ENCODE assay signal across 14 cellular contexts in the genomic region with DNA sequence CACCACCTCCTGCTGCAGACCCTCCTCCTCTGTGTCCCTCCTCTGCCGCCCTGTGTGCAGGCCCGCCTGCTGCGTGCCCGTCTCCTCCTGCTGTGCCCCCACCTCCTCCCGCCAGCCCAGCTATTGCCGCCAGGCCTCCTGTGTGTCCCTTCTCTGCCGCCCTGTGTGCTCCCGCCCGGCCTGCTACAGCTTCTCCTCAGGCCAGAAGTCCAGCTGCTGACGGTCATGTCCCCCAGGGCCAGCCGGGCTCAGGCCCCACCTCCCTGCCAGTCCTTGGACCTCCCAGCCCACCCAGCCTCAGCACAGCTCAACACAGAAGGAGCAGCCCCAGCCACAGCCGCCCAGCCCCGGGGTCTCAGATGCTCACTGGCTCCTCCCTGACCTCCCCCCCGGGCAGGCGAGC. TPM values are rescaled to one million over a fixed set of nuclear protein-coding genes. Genes with fewer than 3 reads are reported as not detected.
A peak's percentile ranks its signal among the peaks of the same experiment; 100 is the strongest.
DNase-seq lines count a peak whose midpoint lies in the region; ATAC-seq and TF ChIP-seq lines count a peak whose summit lies in the region.
"Not testable (repeated sequence)": the region's sequence is repeated elsewhere in the genome, so short reads cannot be mapped to it uniquely, and the experiment has no call there.
"Had no signal": no experiment of that assay in that cellular context is flagged by ENCODE, and none has a peak within 500 bp of the region (broad histone marks: within the 10 kb centered on the region; RNA-seq: fewer than 3 reads in every experiment).

No MANE protein-coding gene starts in this region.

- WGBS in endodermal cell (ENCODE audit: insufficient coverage in 1 of 2, insufficient read length in 1 of 2), 2 experiments: 90 to 93% methylated on average over 3 to 15 of the region's 15 CpGs

- not testable (repeated sequence) for H3K4me1 Mint-ChIP-seq in chondrocyte (ENCODE audit: low read depth); endodermal cell; osteocyte (ENCODE audit: unreplicated experiment)
- peaks cover 45% of the 10 kb centered on the region for H3K4me1 Mint-ChIP-seq in stimulated activated effector memory CD8-positive, alpha-beta T cell treated with anti-CD3 and anti-CD28 coated beads, Interleukin-12 subunit alpha, Interleukin-12 subunit beta, amount 100 ng/mL, for 72 hours

- H3K9me3 Mint-ChIP-seq in chondrocyte (ENCODE audit: low read depth) (peaks cover 47% of the 10 kb centered on the region), endodermal cell (peaks cover 42% of the 10 kb centered on the region), osteocyte (ENCODE audit: unreplicated experiment) (peaks cover 45% of the 10 kb centered on the region)
- H3K9me3 Mint-ChIP-seq in stimulated activated effector memory CD8-positive, alpha-beta T cell treated with anti-CD3 and anti-CD28 coated beads, Interleukin-12 subunit alpha, Interleukin-12 subunit beta, amount 100 ng/mL, for 72 hours: peaks cover 41% of the 10 kb centered on the region

- DNase-seq in NCI-H146 (lab: John Stamatoyannopoulos, UW) (peak; percentile 64), chondrocyte (ENCODE audit: low spot score) (peak; percentile 85), endodermal cell (peak; percentile 44), left kidney (ENCODE audit: low read depth, low spot score) (peak; percentile 18), osteocyte (ENCODE audit: extremely low spot score, unreplicated experiment) (peak; percentile 73)
- DNase-seq in stimulated activated effector memory CD8-positive, alpha-beta T cell treated with anti-CD3 and anti-CD28 coated beads, Interleukin-12 subunit alpha, Interleukin-12 subunit beta, amount 100 ng/mL, for 72 hours (ENCODE audit: low spot score in 2 of 2): not testable (repeated sequence)

- not testable (repeated sequence) for ATAC-seq in stimulated activated effector memory CD8-positive, alpha-beta T cell treated with anti-CD3 and anti-CD28 coated beads, Interleukin-12 subunit alpha, Interleukin-12 subunit beta, amount 100 ng/mL, for 72 hours

- not testable (repeated sequence) for H3K27ac Mint-ChIP-seq in chondrocyte (ENCODE audit: unreplicated experiment); endodermal cell; osteocyte (ENCODE audit: unreplicated experiment)
- peak overlapping the region; percentile 73 for H3K27ac Mint-ChIP-seq in stimulated activated effector memory CD8-positive, alpha-beta T cell treated with anti-CD3 and anti-CD28 coated beads, Interleukin-12 subunit alpha, Interleukin-12 subunit beta, amount 100 ng/mL, for 72 hours

- H3K27ac ChIP-seq in endodermal cell (ENCODE audit: low read depth, low read length): not testable (repeated sequence)

- H3K4me3 Mint-ChIP-seq in chondrocyte (ENCODE audit: unreplicated experiment); endodermal cell; osteocyte (ENCODE audit: unreplicated experiment); stimulated activated effector memory CD8-positive, alpha-beta T cell treated with anti-CD3 and anti-CD28 coated beads, Interleukin-12 subunit alpha, Interleukin-12 subunit beta, amount 100 ng/mL, for 72 hours: not testable (repeated sequence)

- not testable (repeated sequence) for H3K4me1 ChIP-seq in endodermal cell (ENCODE audit: control insufficient read depth, insufficient read depth, low read length)

- H3K36me3 Mint-ChIP-seq in chondrocyte (ENCODE audit: low read depth): peaks cover 18% of the 10 kb centered on the region
- not testable (repeated sequence) for H3K36me3 Mint-ChIP-seq in endodermal cell (ENCODE audit: low read depth); osteocyte (ENCODE audit: unreplicated experiment); stimulated activated effector memory CD8-positive, alpha-beta T cell treated with anti-CD3 and anti-CD28 coated beads, Interleukin-12 subunit alpha, Interleukin-12 subunit beta, amount 100 ng/mL, for 72 hours

- not testable (repeated sequence) for TF ChIP-seq CTCF in chondrocyte (IDR thresholded peaks at IDR 0.05); endodermal cell (conservative IDR thresholded peaks at IDR 0.05); osteocyte (IDR thresholded peaks at IDR 0.05)

- not testable (repeated sequence) for H3K4me3 ChIP-seq in endodermal cell (ENCODE audit: low read length)

- peaks cover 35% of the 10 kb centered on the region for H3K9me3 ChIP-seq in endodermal cell (ENCODE audit: control insufficient read depth, low read length)

- not testable (repeated sequence) for H3K27me3 ChIP-seq in endodermal cell (ENCODE audit: control insufficient read depth, insufficient read depth, low read length, poor library complexity, severe bottlenecking)

- not testable (repeated sequence) for H3K27me3 Mint-ChIP-seq in chondrocyte (ENCODE audit: low read depth); endodermal cell (ENCODE audit: insufficient read depth); osteocyte (ENCODE audit: unreplicated experiment)

- H3K36me3 ChIP-seq in endodermal cell (ENCODE audit: control insufficient read depth, insufficient read depth, low read length): not testable (repeated sequence)

- H3K9ac ChIP-seq in endodermal cell (ENCODE audit: extremely low read depth, low read length, poor library complexity, severe bottlenecking): not testable (repeated sequence)

RNA-seq across cellular contexts. Expression of a gene that starts 0.9 kb away (rescaled TPM):
- total RNA-seq in chondrocyte (not detected in 3 replicates), endodermal cell (not detected), osteocyte (not detected in 2 replicates)
- polyA plus RNA-seq in endodermal cell (2013, experiment 1 of 2): not detected
- polyA plus RNA-seq in endodermal cell (2013, experiment 2 of 2): not detected
- total RNA-seq: CD4-positive, alpha-beta T cell; CD8-positive, alpha-beta memory T cell; GM12878; GM23248; H4; H9 had no signal
- polyA plus RNA-seq: A549; CD14-positive monocyte; CD8-positive, alpha-beta memory T cell; GM12878; GM23248 had no signal

RNA-seq across cellular contexts. Expression of a gene that starts 9.3 kb away (rescaled TPM):
- total RNA-seq in chondrocyte (not detected in 3 replicates), endodermal cell (not detected), osteocyte (not detected in 2 replicates)
- not detected for polyA plus RNA-seq in endodermal cell (2013, experiment 1 of 2)
- not detected for polyA plus RNA-seq in endodermal cell (2013, experiment 2 of 2)
- total RNA-seq: CD4-positive, alpha-beta T cell; CD8-positive, alpha-beta memory T cell; GM12878; GM23248; H4; H9 had no signal
- polyA plus RNA-seq: A549; CD14-positive monocyte; CD8-positive, alpha-beta memory T cell; GM12878; GM23248 had no signal

RNA-seq across cellular contexts. Expression of a gene that starts 16.0 kb away (rescaled TPM):
- total RNA-seq in chondrocyte (not detected in 3 replicates), endodermal cell (not detected), osteocyte (not detected in 2 replicates)
- not detected for polyA plus RNA-seq in endodermal cell (2013, experiment 1 of 2)
- polyA plus RNA-seq in endodermal cell (2013, experiment 2 of 2): not detected
- total RNA-seq: CD4-positive, alpha-beta T cell; CD8-positive, alpha-beta memory T cell; GM12878; GM23248; H4; H9 had no signal
- polyA plus RNA-seq: A549; CD14-positive monocyte; CD8-positive, alpha-beta memory T cell; GM12878; GM23248 had no signal

RNA-seq across cellular contexts. Expression of a gene that starts 18.4 kb away (rescaled TPM):
- total RNA-seq in chondrocyte (not detected in 3 replicates), endodermal cell (not detected), osteocyte (not detected in 2 replicates)
- polyA plus RNA-seq in endodermal cell (2013, experiment 1 of 2): not detected
- not detected for polyA plus RNA-seq in endodermal cell (2013, experiment 2 of 2)
- total RNA-seq: CD4-positive, alpha-beta T cell; CD8-positive, alpha-beta memory T cell; GM12878; GM23248; H4; H9 had no signal
- polyA plus RNA-seq: A549; CD14-positive monocyte; CD8-positive, alpha-beta memory T cell; GM12878; GM23248 had no signal

RNA-seq across cellular contexts. Expression of a gene that starts 26.6 kb away (rescaled TPM):
- not detected in 3 replicates for total RNA-seq in chondrocyte
- not detected for total RNA-seq in endodermal cell
- not detected for polyA plus RNA-seq in endodermal cell (2013, experiment 1 of 2)
- not detected for polyA plus RNA-seq in endodermal cell (2013, experiment 2 of 2)
- not detected in 2 replicates for total RNA-seq in osteocyte
- total RNA-seq: CD4-positive, alpha-beta T cell; CD8-positive, alpha-beta memory T cell; GM12878; GM23248; H4; H9 had no signal
- polyA plus RNA-seq: A549; CD14-positive monocyte; CD8-positive, alpha-beta memory T cell; GM12878; GM23248 had no signal
